In genomic region chr7:74288034-74288881, GRCh38 we compare ENCODE assay signal across 8 cellular contexts. TPM values are rescaled to one million over a fixed set of nuclear protein-coding genes. Genes with fewer than 3 reads are reported as not detected.
DNase-seq lines count a peak whose midpoint lies in the region; ATAC-seq and TF ChIP-seq lines count a peak whose summit lies in the region.

No MANE protein-coding gene starts in this region.

- H3K4me3 Mint-ChIP-seq in CD14-positive monocyte (peak overlapping the region; percentile 83 to 88), naive B cell (peak overlapping the region; percentile 70 to 96 (median 92))

- CTCF ChIA-PET in IMR-90 (lab: Yijun Ruan, JAX), result interaction anchor here (1.2 to 1.5 kb wide), 2 partner anchors 82 to 261 kb away, joined by 3 to 5 read pairs; no protein-coding TSS in a partner anchor

- H2AK5ac ChIP-seq in IMR-90 (ENCODE audit: low read depth, low read length), result peak overlapping the region; percentile 98

- H3K9me1 ChIP-seq in IMR-90 (ENCODE audit: insufficient read depth, low read length), result peaks cover 19% of the 10 kb centered on the region

- H3K56ac ChIP-seq in IMR-90 (ENCODE audit: extremely low read depth, insufficient read depth, low read length), result no peak overlapping the region

- DNase-seq in CD14-positive monocyte (ENCODE audit: low spot score) (no peak), IMR-90 (no peak), breast epithelium (ENCODE audit: low spot score in 2 of 2) (no peak), naive B cell (no peak), islet precursor cell (no peak)
- no peak for DNase-seq in NK-92 treated with Interleukin-12 subunit alpha and Interleukin-12 subunit beta, amount 100 ng/mL, for 24 hours (lab: John Stamatoyannopoulos, UW)

- H2BK120ac ChIP-seq in IMR-90 (ENCODE audit: low read depth, low read length), result peak overlapping the region; percentile 99

- 53% methylated on average over 8 of the region's 20 CpGs; no CpG with 5 or more reads in 1 of the 2 experiments for WGBS in IMR-90 (ENCODE audit: extremely low coverage in 2 of 2, insufficient read length in 1 of 2), 2 experiments

- H3K4ac ChIP-seq in IMR-90 (ENCODE audit: low read depth, low read length), result peak overlapping the region; percentile 93

- TF ChIP-seq POLR2A in IMR-90 (IDR thresholded peaks at IDR 0.05; ENCODE audit: low read depth, low read length), result no peak
- TF ChIP-seq POLR2A in breast epithelium (IDR thresholded peaks at IDR 0.05), result no peak

- peak overlapping the region; percentile 98 for H2AFZ ChIP-seq in IMR-90 (replicated peaks; ENCODE audit: low read length, poor library complexity)

- peak overlapping the region; percentile 97; the same call in 2 of the 3 replicates for H2BK15ac ChIP-seq in IMR-90 (ENCODE audit: low read depth, low read length)

- H3K27ac Mint-ChIP-seq in CD14-positive monocyte (peak overlapping the region in 2 of 7 donors; percentile 42 to 50), naive B cell (peak overlapping the region in 5 of 6 donors; percentile 49 to 84 (median 78))

- no peaks in the 10 kb centered on the region for H3K9me3 Mint-ChIP-seq in CD14-positive monocyte
- H3K9me3 Mint-ChIP-seq in naive B cell, result no peaks in the 10 kb centered on the region

- H3K23ac ChIP-seq in IMR-90 (ENCODE audit: low read depth, low read length), result peak overlapping the region; percentile 90

- no peaks in the 10 kb centered on the region for H3K27me3 ChIP-seq in IMR-90 (ENCODE audit: control insufficient read depth, insufficient read depth, low read length)
- no peaks in the 10 kb centered on the region for H3K27me3 ChIP-seq in breast epithelium

- no peak for ATAC-seq in IMR-90 (ENCODE audit: low read depth)
- no peak for ATAC-seq in naive B cell (ENCODE audit: low read depth in 2 of 2)
- ATAC-seq in GM19395 (IDR thresholded peaks at IDR 0.05; ENCODE audit: unreplicated experiment), result no peak
- ATAC-seq in GM21390 (IDR thresholded peaks at IDR 0.05; ENCODE audit: unreplicated experiment), result no peak

- H3K4me1 Mint-ChIP-seq in CD14-positive monocyte, result peaks cover 49% of the 10 kb centered on the region
- H3K4me1 Mint-ChIP-seq in naive B cell, result peaks cover 23 to 55% (median 50%) of the 10 kb centered on the region in 3 donors

- peaks cover 34% of the 10 kb centered on the region for H4K20me1 ChIP-seq in IMR-90 (ENCODE audit: insufficient read depth, low read length)

- H3K27me3 Mint-ChIP-seq in CD14-positive monocyte (ENCODE audit: low read depth in 3 of 3), result peaks cover 2 to 23% (median 14%) of the 10 kb centered on the region in 3 donors
- H3K27me3 Mint-ChIP-seq in naive B cell, result no peaks in the 10 kb centered on the region

- peak overlapping the region; percentile 97 for H3K27ac ChIP-seq in IMR-90 (ENCODE audit: insufficient read depth, low read length)
- peak overlapping the region; percentile 11 to 76 for H3K27ac ChIP-seq in breast epithelium

- POLR2A ChIA-PET in IMR-90 (lab: Charles Lee; ENCODE audit: unreplicated experiment), result interaction anchor here (0.6 kb wide), 1 partner anchor 22 kb away, joined by 3 read pairs; no protein-coding TSS in a partner anchor

- H4K91ac ChIP-seq in IMR-90 (ENCODE audit: insufficient read depth, low read depth, low read length), result peak overlapping the region; percentile 94

- H3K14ac ChIP-seq in IMR-90 (replicated peaks; ENCODE audit: low read depth, low read length), result peak overlapping the region; percentile 94

- TF ChIP-seq CTCF in CD14-positive monocyte (IDR thresholded peaks at IDR 0.05) (no peak), IMR-90 (conservative IDR thresholded peaks at IDR 0.05; ENCODE audit: low read depth, low read length) (no peak), breast epithelium (IDR thresholded peaks at IDR 0.05) (no peak)

- H2AK9ac ChIP-seq in IMR-90 (replicated peaks; ENCODE audit: low read depth, low read length, poor library complexity), result peak overlapping the region; percentile 85

- BruUV-seq in IMR-90 (replicated peaks; lab: Mats Ljungman, UMichigan), result no TSS peak

- intact Hi-C loops in CD14-positive monocyte (cut with micrococcal nuclease) (loop anchor here (2.0 to 10.0 kb wide), 3 partner anchors 33 to 223 kb away; partner anchors contain the start of gene RFC2 (in 1 of the 2)), IMR-90 (cut with micrococcal nuclease) (loop anchor here (1.0 kb wide), 1 partner anchor 18 kb away; no protein-coding TSS in a partner anchor), breast epithelium (cut with DNase I; ENCODE audit: low total_unique reads) (no loop called here)

- H3K4me1 ChIP-seq in IMR-90 (ENCODE audit: control insufficient read depth, insufficient read depth, low read length) (peaks cover 21% of the 10 kb centered on the region), breast epithelium (peaks cover 0 to 3% of the 10 kb centered on the region in 2 donors)

- peak overlapping the region; percentile 10 for H3K4me2 ChIP-seq in IMR-90 (ENCODE audit: low read depth, low read length)

- dilution Hi-C loops in IMR-90 (cut with HindIII; ENCODE audit: low sequenced_read_pairs, unreplicated experiment), result no loop called here

- H2BK20ac ChIP-seq in IMR-90 (ENCODE audit: low read depth, low read length), result peak overlapping the region; percentile 97

- H3K36me3 ChIP-seq in IMR-90 (ENCODE audit: control insufficient read depth, insufficient read depth, low read length) (no peaks in the 10 kb centered on the region), breast epithelium (no peaks in the 10 kb centered on the region)

- H3K4me3 ChIP-seq in IMR-90 (ENCODE audit: insufficient read depth, low read depth, low read length) (no peak overlapping the region), breast epithelium (peak overlapping the region in 2 of 3 donors; percentile 89 to 97)

- in situ Hi-C loops in IMR-90 (cut with MboI; ENCODE audit: low sequenced_read_pairs), result no loop called here

- H3K36me3 Mint-ChIP-seq in CD14-positive monocyte (no peaks in the 10 kb centered on the region), naive B cell (no peaks in the 10 kb centered on the region)

- peak overlapping the region; percentile 39 for H2BK5ac ChIP-seq in IMR-90 (ENCODE audit: low read depth, low read length, poor library complexity, severe bottlenecking)

- no peak overlapping the region for H3K9ac ChIP-seq in IMR-90 (ENCODE audit: low read depth, low read length)

- no peaks in the 10 kb centered on the region for H3K9me3 ChIP-seq in IMR-90 (ENCODE audit: control insufficient read depth, insufficient read depth, low read length)
- no peaks in the 10 kb centered on the region for H3K9me3 ChIP-seq in breast epithelium

- peak overlapping the region; percentile 98 for H3K18ac ChIP-seq in IMR-90 (ENCODE audit: low read depth, low read length)

- H4K8ac ChIP-seq in IMR-90 (ENCODE audit: low read depth in 2 of 2, low read length in 2 of 2), result peak overlapping the region; percentile 88 to 91

- TF ChIP-seq RAD21 in IMR-90 (IDR thresholded peaks at IDR 0.05; ENCODE audit: low read length), result no peak

- H4K5ac ChIP-seq in IMR-90 (ENCODE audit: low read depth, low read length), result peak overlapping the region; percentile 99

- H3K79me1 ChIP-seq in IMR-90 (ENCODE audit: low read depth in 1 of 2, low read length in 2 of 2), result peaks cover 0 to 50% of the 10 kb centered on the region in 2 experiments; a peak in 3 of 4 replicates

TF ChIP-seq in IMR-90, 13 proteins besides CTCF, POLR2A, EP300 and RAD21 (continues in another document):
- no peak for TF ChIP-seq CHD1 (IDR thresholded peaks at IDR 0.05; ENCODE audit: low read depth, low read length)
- TF ChIP-seq MAFK (IDR thresholded peaks at IDR 0.05; ENCODE audit: low read depth, low read length), result no peak
- no peak for TF ChIP-seq BHLHE40 (IDR thresholded peaks at IDR 0.05; ENCODE audit: low read depth, low read length)
- TF ChIP-seq, protein P1, sequence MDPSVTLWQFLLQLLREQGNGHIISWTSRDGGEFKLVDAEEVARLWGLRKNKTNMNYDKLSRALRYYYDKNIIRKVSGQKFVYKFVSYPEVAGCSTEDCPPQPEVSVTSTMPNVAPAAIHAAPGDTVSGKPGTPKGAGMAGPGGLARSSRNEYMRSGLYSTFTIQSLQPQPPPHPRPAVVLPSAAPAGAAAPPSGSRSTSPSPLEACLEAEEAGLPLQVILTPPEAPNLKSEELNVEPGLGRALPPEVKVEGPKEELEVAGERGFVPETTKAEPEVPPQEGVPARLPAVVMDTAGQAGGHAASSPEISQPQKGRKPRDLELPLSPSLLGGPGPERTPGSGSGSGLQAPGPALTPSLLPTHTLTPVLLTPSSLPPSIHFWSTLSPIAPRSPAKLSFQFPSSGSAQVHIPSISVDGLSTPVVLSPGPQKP (IDR thresholded peaks at IDR 0.05; ENCODE audit: borderline replicate concordance, low read depth, low read length), result no peak
- no peak for TF ChIP-seq FOS (IDR thresholded peaks at IDR 0.05; ENCODE audit: low read depth, low read length)
- no peak for TF ChIP-seq USF2 (IDR thresholded peaks at IDR 0.05; ENCODE audit: low read depth, low read length)
- TF ChIP-seq RCOR1 (IDR thresholded peaks at IDR 0.05; ENCODE audit: insufficient replicate concordance, low read length), result no peak
- TF ChIP-seq SMC3 (IDR thresholded peaks at IDR 0.05; ENCODE audit: low read depth, low read length), result no peak
- no peak for TF ChIP-seq MXI1 (IDR thresholded peaks at IDR 0.05; ENCODE audit: borderline replicate concordance, low read depth, low read length)
- no peak for TF ChIP-seq NFE2L2 (IDR thresholded peaks at IDR 0.05; ENCODE audit: low read depth, low read length)
- TF ChIP-seq CEBPB (IDR thresholded peaks at IDR 0.05; ENCODE audit: low read depth, low read length), result no peak

RNA-seq across cellular contexts. Expression of gene CLIP2, which starts 0.9 kb away (rescaled TPM):
- 1 to 10 TPM; 1.1 to 1.3 TPM for polyA plus RNA-seq in CD14-positive monocyte
- 18.1 and 20.3 TPM in 2 replicates for total RNA-seq in IMR-90 (2012; rRNA removed)
- 20.7 and 23.3 TPM in 2 replicates for polyA plus RNA-seq in IMR-90 (2012; rRNA removed)
- polyA plus RNA-seq in IMR-90 (2012; cell fraction: cytosol; rRNA removed), result 14.7 and 18.2 TPM in 2 replicates
- 16.4 and 26.3 TPM in 2 replicates for polyA plus RNA-seq in IMR-90 (2012; cell fraction: nucleus; rRNA removed; ENCODE audit: low replicate concordance)
- 10 to 100 TPM in 2 of 3 donors, 1 to 10 TPM in 1; 7.3 to 20.3 (median 13.0) TPM for total RNA-seq in breast epithelium
- 1 to 10 TPM in 4 of 6 donors, under 1 TPM in 2; 0.52 to 3.2 (median 1.1) TPM for polyA plus RNA-seq in naive B cell (ENCODE audit: low read depth in 6 of 6)

RNA-seq across cellular contexts. Expression of gene RFC2, which starts 34.1 kb away (rescaled TPM):
- polyA plus RNA-seq in CD14-positive monocyte, result 10 to 100 TPM; 33.5 to 42.1 TPM
- total RNA-seq in IMR-90 (2012; rRNA removed), result 33.9 and 37.8 TPM in 2 replicates
- 23.2 and 25.2 TPM in 2 replicates for polyA plus RNA-seq in IMR-90 (2012; rRNA removed)
- polyA plus RNA-seq in IMR-90 (2012; cell fraction: cytosol; rRNA removed), result 11.9 and 31.1 TPM in 2 replicates
- 4.2 and 7.5 TPM in 2 replicates for polyA plus RNA-seq in IMR-90 (2012; cell fraction: nucleus; rRNA removed; ENCODE audit: low replicate concordance)
- total RNA-seq in breast epithelium, result 10 to 100 TPM; 15.4 to 25.6 (median 17.1) TPM
- polyA plus RNA-seq in naive B cell (ENCODE audit: low read depth in 6 of 6), result 10 to 100 TPM; 42.7 to 61.4 (median 51.9) TPM
